16 cellular contexts compared by ENCODE assay signal in genomic region chr1:156233421-156234127, GRCh38. TPM values are rescaled to one million over a fixed set of nuclear protein-coding genes. Genes with fewer than 3 reads are reported as not detected.
A peak's percentile ranks its signal among the peaks of the same experiment; 100 is the strongest.
DNase-seq lines count a peak whose midpoint lies in the region; ATAC-seq, FAIRE-seq and TF ChIP-seq lines count a peak whose summit lies in the region.
"Had no signal": no experiment of that assay in that cellular context is flagged by ENCODE, and none has a peak within 500 bp of the region (broad histone marks: within the 10 kb centered on the region; RNA-seq: fewer than 3 reads in every experiment).

No MANE protein-coding gene starts in this region.

- CTCF ChIA-PET in A549 (lab: Yijun Ruan, JAX) (interaction anchor here (0.9 to 25.3 kb wide), 7 partner anchors 9 to 137 kb away, joined by 3 to 639 read pairs (median 5); partner anchors contain the start of gene SEMA4A), HEK293T (lab: Yijun Ruan, JAX) (interaction anchor here (0.5 to 2.5 kb wide), 4 partner anchors 9 to 479 kb away, joined by 3 to 15 read pairs (median 4); no protein-coding TSS in a partner anchor)

- TF ChIP-seq POLR2A in A549 (IDR thresholded peaks at IDR 0.05; ENCODE audit: low read length): no peak
- no peak for TF ChIP-seq POLR2A in esophagus muscularis mucosa (IDR thresholded peaks at IDR 0.05; ENCODE audit: low read depth)

- no peaks in the 10 kb centered on the region for H3K27me3 ChIP-seq in astrocyte (ENCODE audit: insufficient read depth, low read length)
- no peaks in the 10 kb centered on the region for H3K27me3 ChIP-seq in esophagus muscularis mucosa
- H3K27me3 ChIP-seq: BE2C, ovary had no signal

- ATAC-seq in A549: peak in 1 of 2 experiments; percentile 33; a peak in 3 of 6 replicates
- ATAC-seq: left lobe of liver had no signal

- no peaks in the 10 kb centered on the region for H3K27me3 Mint-ChIP-seq in astrocyte (ENCODE audit: low read depth, unreplicated experiment)

- no peaks in the 10 kb centered on the region for H4K20me1 ChIP-seq in astrocyte (ENCODE audit: insufficient read depth, low read length)

- peaks cover 19% of the 10 kb centered on the region for H3K36me3 Mint-ChIP-seq in astrocyte (ENCODE audit: low read depth, unreplicated experiment)

- H3K9me3 ChIP-seq in A549 (no peaks in the 10 kb centered on the region), astrocyte (ENCODE audit: insufficient read depth, low read depth, low read length) (no peaks in the 10 kb centered on the region), esophagus muscularis mucosa (no peaks in the 10 kb centered on the region)
- H3K9me3 ChIP-seq: BE2C, ovary had no signal

- peak overlapping the region; percentile 98 for H3K27ac Mint-ChIP-seq in astrocyte (ENCODE audit: unreplicated experiment)

- peak overlapping the region; percentile 66 for H3K9ac ChIP-seq in astrocyte (ENCODE audit: low read length)

- H3K36me3 ChIP-seq in astrocyte (ENCODE audit: insufficient read depth, low read length) (peaks cover 4% of the 10 kb centered on the region), esophagus muscularis mucosa (peaks cover 21 to 72% (median 55%) of the 10 kb centered on the region in 4 donors)
- H3K36me3 ChIP-seq: ovary had no signal

- no peak for FAIRE-seq in A549 (lab: Jason Lieb, UNC)
- FAIRE-seq in astrocyte (lab: Jason Lieb, UNC): peak; percentile 26

- WGBS in A549 (ENCODE audit: missing lambda C conversion rate): 84% methylated on average over 5 of the region's 5 CpGs
- 84% methylated on average over 5 of the region's 5 CpGs for WGBS in esophagus muscularis mucosa

- H3K4me3 ChIP-seq in A549 (no peak overlapping the region), astrocyte (ENCODE audit: insufficient read depth, low read depth, low read length) (no peak overlapping the region), esophagus muscularis mucosa (no peak overlapping the region)
- H3K4me3 ChIP-seq: ovary had no signal

- no peaks in the 10 kb centered on the region for H3K9me3 Mint-ChIP-seq in astrocyte (ENCODE audit: unreplicated experiment)
- H3K9me3 Mint-ChIP-seq: brain had no signal

- no peak overlapping the region for H2AFZ ChIP-seq in astrocyte (ENCODE audit: low read depth, low read length)

- H3K4me1 ChIP-seq in A549 (peaks cover 14% of the 10 kb centered on the region), astrocyte (ENCODE audit: insufficient read depth, low read length) (peaks cover 16% of the 10 kb centered on the region), esophagus muscularis mucosa (peaks cover 0 to 18% (median 14%) of the 10 kb centered on the region in 4 donors)

- H3K79me2 ChIP-seq in astrocyte (ENCODE audit: insufficient read depth, low read length): no peaks in the 10 kb centered on the region

- POLR2A ChIA-PET in A549 (lab: Yijun Ruan, JAX) (interaction anchor here (0.6 to 1.1 kb wide), 3 partner anchors 21 to 49 kb away, joined by 4 to 5 read pairs (median 5); partner anchors contain the start of genes PMF1 and SMG5), HEK293T (lab: Yijun Ruan, JAX) (interaction anchor here (1.7 kb wide), 1 partner anchor 20 kb away, joined by 8 read pairs; the partner anchor contains the start of gene PMF1)

- TF ChIP-seq RAD21 in A549 (conservative IDR thresholded peaks at IDR 0.05 in 1 of 2, IDR thresholded peaks at IDR 0.05 in 1 of 2): no peak

- no peak for TF ChIP-seq EP300 in A549 (IDR thresholded peaks at IDR 0.05)
- no peak for TF ChIP-seq EP300 in esophagus muscularis mucosa (IDR thresholded peaks at IDR 0.05)

- peaks cover 13% of the 10 kb centered on the region for H3K4me1 Mint-ChIP-seq in astrocyte (ENCODE audit: low read depth, unreplicated experiment)
- H3K4me1 Mint-ChIP-seq: brain had no signal

- intact Hi-C loops in esophagus muscularis mucosa (cut with DNase I): no loop called here

- H3K4me2 ChIP-seq in A549 (peak overlapping the region; percentile 37; the same call in 2 of the 3 replicates), astrocyte (ENCODE audit: low read length) (peak overlapping the region; percentile 72)

- TF ChIP-seq CTCF in A549 (IDR thresholded peaks at IDR 0.05) (no peak), astrocyte (IDR thresholded peaks at IDR 0.05; ENCODE audit: insufficient read depth, low read depth, low read length) (no peak), esophagus muscularis mucosa (IDR thresholded peaks at IDR 0.05) (no peak)

- H3K27ac ChIP-seq in A549 (peak overlapping the region in 1 of 2 experiments; percentile 52; a peak in 1 of 6 replicates), astrocyte (ENCODE audit: low read depth, low read length) (peak overlapping the region; percentile 86), esophagus muscularis mucosa (replicated peaks in 1 of 4) (no peak overlapping the region)
- H3K27ac ChIP-seq: ovary had no signal

- H3K4me3 Mint-ChIP-seq in astrocyte (ENCODE audit: unreplicated experiment): peak overlapping the region; percentile 73
- H3K4me3 Mint-ChIP-seq: brain had no signal

- DNase-seq in A549 (ENCODE audit: low read depth in 1 of 2, low spot score in 1 of 2) (no peak), HCEC 1CT (peak; percentile 73), astrocyte (ENCODE audit: low read depth) (peak; percentile 89), iris pigment epithelial cell (ENCODE audit: low read depth) (peak; percentile 86), NCI-H510A treated with DMSO at 0.1 percent for 48 hours (lab: John Stamatoyannopoulos, UW) (no peak), esophagus muscularis mucosa (ENCODE audit: extremely low spot score) (no peak), GM19240 (ENCODE audit: insufficient read length, low spot score) (no peak), HEK293T (ENCODE audit: extremely low spot score) (no peak)
- DNase-seq: BE2C; foreskin melanocyte; KBM-7; NCI-H187 treated with DMSO at 0.1 percent for 48 hours; ovary; stimulated activated CD4-positive, alpha-beta T cell treated with anti-CD3 and anti-CD28 coated beads, Interleukin-2, amount 100 ng/mL, for 48 hours had no signal

TF ChIP-seq in A549, 52 proteins besides CTCF, POLR2A, EP300 and RAD21:
- TF ChIP-seq FOSL2 (IDR thresholded peaks at IDR 0.05) (no peak), FOSL2 (CRISPR knock-in tag; IDR thresholded peaks at IDR 0.05) (peak; percentile 40; the same call in 1 of the 2 replicates), MAZ (IDR thresholded peaks at IDR 0.05; ENCODE audit: borderline replicate concordance, low read depth, low read length) (no peak), EHMT2 (IDR thresholded peaks at IDR 0.05; ENCODE audit: low read depth) (no peak)
TF ChIP-seq in A549: peak in this region for 1.

TF ChIP-seq in HEK293T, 16 proteins besides CTCF, POLR2A, EP300 and RAD21 (continues in another document):
- TF ChIP-seq CTBP1 (IDR thresholded peaks at IDR 0.05; ENCODE audit: borderline replicate concordance) (no peak), TARDBP (IDR thresholded peaks at IDR 0.05) (no peak), ARNT (IDR thresholded peaks at IDR 0.05) (no peak), PKNOX1 (IDR thresholded peaks at IDR 0.05) (no peak), L3MBTL2 (conservative IDR thresholded peaks at IDR 0.05) (no peak)

RNA-seq across cellular contexts. Expression of gene BGLAP, which starts 8.4 kb away (rescaled TPM):
- polyA plus RNA-seq in A549 (2011; rRNA removed): 0.12 and 0.42 TPM in 2 replicates
- 0.53 and 0.56 TPM in 2 replicates for polyA plus RNA-seq in A549 (2012; cell fraction: cytosol; rRNA removed)
- polyA plus RNA-seq in A549 (2012; cell fraction: nucleus; rRNA removed): 3.5 and 4.8 TPM in 2 replicates
- 0.23 to 0.30 TPM in 2 of 3 replicates, not detected in the other for polyA plus RNA-seq in A549 (2017; fragmentation: RNase III; extraction: RNeasy Plus Mini Kit Qiagen cat#74134 plus additional on column Dnase treatment)
- 0.54 TPM in 1 of 2 replicates, not detected in the other for polyA minus RNA-seq in A549 (2011; rRNA and poly(A)+ RNA removed)
- total RNA-seq in astrocyte: 0.66 TPM in 1 of 2 replicates, not detected in the other
- total RNA-seq in esophagus muscularis mucosa: 1 to 10 TPM in 1 of 4 donors, not detected in 3; 2.4 TPM

RNA-seq across cellular contexts. Expression of gene PAQR6, which starts 14.3 kb away (rescaled TPM):
- polyA plus RNA-seq in A549 (2011; rRNA removed) (2.4 and 2.8 TPM in 2 replicates), A549 (2017; fragmentation: RNase III; extraction: RNeasy Plus Mini Kit Qiagen cat#74134 plus additional on column Dnase treatment) (5.6 to 10.6 TPM (median 8.6 TPM) in 3 replicates)
- polyA plus RNA-seq in A549 (2012; cell fraction: cytosol; rRNA removed): 2.1 and 3.1 TPM in 2 replicates
- 42.4 and 46.8 TPM in 2 replicates for polyA plus RNA-seq in A549 (2012; cell fraction: nucleus; rRNA removed)
- 0.29 and 1.1 TPM in 2 replicates for polyA minus RNA-seq in A549 (2011; rRNA and poly(A)+ RNA removed)
- total RNA-seq in astrocyte (6.4 and 7.2 TPM in 2 replicates), esophagus muscularis mucosa (1 to 10 TPM; 2.2 to 2.9 (median 2.7) TPM)

RNA-seq across cellular contexts. Expression of gene PMF1, which starts 20.8 kb away (rescaled TPM):
- polyA plus RNA-seq in A549 (2011; rRNA removed) (61.4 and 63.9 TPM in 2 replicates), A549 (2017; fragmentation: RNase III; extraction: RNeasy Plus Mini Kit Qiagen cat#74134 plus additional on column Dnase treatment) (57.7 to 59.8 TPM (median 59.4 TPM) in 3 replicates)
- 104 and 111 TPM in 2 replicates for polyA plus RNA-seq in A549 (2012; cell fraction: cytosol; rRNA removed)
- 92.8 and 122 TPM in 2 replicates for polyA plus RNA-seq in A549 (2012; cell fraction: nucleus; rRNA removed)
- polyA minus RNA-seq in A549 (2011; rRNA and poly(A)+ RNA removed): 22.0 and 25.5 TPM in 2 replicates
- total RNA-seq in astrocyte (28.9 and 29.9 TPM in 2 replicates), esophagus muscularis mucosa (10 to 100 TPM; 45.0 to 60.4 (median 50.2) TPM)

RNA-seq across cellular contexts. Expression of gene SLC25A44, which starts 39.7 kb away (rescaled TPM):
- polyA plus RNA-seq in A549 (2011; rRNA removed): 30.7 and 38.8 TPM in 2 replicates
- 19.9 and 24.4 TPM in 2 replicates for polyA plus RNA-seq in A549 (2012; cell fraction: cytosol; rRNA removed)
- polyA plus RNA-seq in A549 (2012; cell fraction: nucleus; rRNA removed): 11.8 and 17.0 TPM in 2 replicates
- 22.7 to 25.1 TPM (median 23.1 TPM) in 3 replicates for polyA plus RNA-seq in A549 (2017; fragmentation: RNase III; extraction: RNeasy Plus Mini Kit Qiagen cat#74134 plus additional on column Dnase treatment)
- polyA minus RNA-seq in A549 (2011; rRNA and poly(A)+ RNA removed): 34.0 and 47.4 TPM in 2 replicates
- total RNA-seq in astrocyte: 21.3 and 21.7 TPM in 2 replicates
- 10 to 100 TPM in 3 of 4 donors, 1 to 10 TPM in 1; 8.3 to 18.2 (median 15.0) TPM for total RNA-seq in esophagus muscularis mucosa

RNA-seq across cellular contexts. Expression of gene SMG5, which starts 49.1 kb away (rescaled TPM):
- polyA plus RNA-seq in A549 (2011; rRNA removed) (25.6 and 38.0 TPM in 2 replicates), A549 (2017; fragmentation: RNase III; extraction: RNeasy Plus Mini Kit Qiagen cat#74134 plus additional on column Dnase treatment) (46.4 to 51.5 TPM (median 48.7 TPM) in 3 replicates)
- polyA plus RNA-seq in A549 (2012; cell fraction: cytosol; rRNA removed): 23.1 and 30.8 TPM in 2 replicates
- polyA plus RNA-seq in A549 (2012; cell fraction: nucleus; rRNA removed): 104 and 114 TPM in 2 replicates
- polyA minus RNA-seq in A549 (2011; rRNA and poly(A)+ RNA removed): 28.4 and 34.6 TPM in 2 replicates
- total RNA-seq in astrocyte (75.6 and 81.4 TPM in 2 replicates), esophagus muscularis mucosa (10 to 100 TPM; 52.3 to 96.1 (median 69.4) TPM)

Comparison
In these comparisons a context has a peak if more than half of its experiments do, and no peak if none do; other contexts are left out.
1. DNase-seq: peak in HCEC 1CT (single experiment), astrocyte (single experiment) and iris pigment epithelial cell (single experiment); none in A549 (0 of 2), NCI-H510A treated with DMSO at 0.1 percent for 48 hours (single experiment), esophagus muscularis mucosa (single experiment), GM19240 (single experiment) and HEK293T (single experiment).